ENCODE assay signal across 31 cellular contexts in the genomic region with DNA sequence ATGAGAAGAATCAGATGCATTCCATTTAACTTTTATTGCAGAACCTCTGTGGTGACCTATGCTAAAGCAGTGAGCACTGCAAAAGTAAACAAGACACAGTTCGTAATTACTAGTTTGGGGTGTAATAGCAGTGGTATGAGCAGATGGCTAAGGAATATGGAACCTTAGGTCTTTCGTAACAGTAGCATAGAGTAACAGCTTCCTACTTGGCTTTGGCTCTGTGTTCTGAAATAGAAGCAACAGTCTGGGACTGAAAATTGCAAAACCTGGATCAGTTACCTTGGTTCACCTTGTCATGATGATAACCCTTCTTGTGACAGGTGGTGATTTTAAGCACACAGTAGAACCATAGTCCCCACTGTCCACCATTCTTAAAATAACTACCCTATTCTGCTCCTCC.
DNase-seq lines count a peak whose midpoint lies in the region; ATAC-seq and TF ChIP-seq lines count a peak whose summit lies in the region.
"Had no signal": no experiment of that assay in that cellular context is flagged by ENCODE, and none has a peak within 500 bp of the region (broad histone marks: within the 10 kb centered on the region; RNA-seq: fewer than 3 reads in every experiment).

No MANE protein-coding gene starts in this region.

- no peak for TF ChIP-seq CTCF in fibroblast of villous mesenchyme (IDR thresholded peaks at IDR 0.05; ENCODE audit: insufficient read depth, low read depth, low read length)

- H3K4me3 ChIP-seq in fibroblast of villous mesenchyme (ENCODE audit: low read depth, low read length) (no peak overlapping the region), skeletal muscle cell (ENCODE audit: low read depth, low read length) (no peak overlapping the region)
- H3K4me3 ChIP-seq: esophagus muscularis mucosa, HAP-1, right atrium auricular region, SJSA1, spleen, uterus had no signal

- DNase-seq in H4 (ENCODE audit: low spot score) (peak; percentile 44), SKM-1 treated with dmso at 0.1 percent for 144 hours (lab: John Stamatoyannopoulos, UW; ENCODE audit: unreplicated experiment) (peak; percentile 42), fibroblast of villous mesenchyme (ENCODE audit: low read depth) (peak; percentile 48), skeletal muscle cell (ENCODE audit: low read depth) (peak; percentile 8), GDM1 (lab: John Stamatoyannopoulos, UW) (no peak)
- DNase-seq: ACHN; activated B cell treated with CpG ODN at 0.5 μM for 24 hours; activated CD4-positive, alpha-beta T cell treated with anti-CD3 and anti-CD28 coated beads, Interleukin-2, amount 50 U/mL, for 1 hour; activated naive CD4-positive, alpha-beta T cell; activated naive CD8-positive, alpha-beta T cell treated with anti-CD3 and anti-CD28 coated beads, Interleukin-2, amount 50 U/mL, for 24 hours; activated T-cell treated with anti-CD3 and anti-CD28 coated beads, Interleukin-2, amount 50 U/mL, for 72 hours; CD8-positive, alpha-beta memory T cell; dermis blood vessel endothelial cell; DMS153; endodermal cell; hippocampal formation; Kasumi-1; left cardiac atrium; mammary epithelial cell; NCI-H1436; NCI-H2081 treated with DMSO at 0.1 percent for 48 hours; spleen; stimulated activated naive CD8-positive, alpha-beta T cell treated with anti-CD3 and anti-CD28 coated beads, Interleukin-15, amount 100 ng/mL, for 72 hours; T-cell; uterus had no signal

- ATAC-seq in HG03045 (IDR thresholded peaks at IDR 0.05; ENCODE audit: unreplicated experiment) (no peak), esophagus mucosa (no peak)
- ATAC-seq: activated naive CD8-positive, alpha-beta T cell treated with anti-CD3 and anti-CD28 coated beads, Interleukin-2, amount 50 U/mL, for 24 hours; activated T-cell treated with anti-CD3 and anti-CD28 coated beads, Interleukin-2, amount 50 U/mL, for 72 hours; left cardiac atrium; stimulated activated naive CD8-positive, alpha-beta T cell treated with anti-CD3 and anti-CD28 coated beads, Interleukin-15, amount 100 ng/mL, for 72 hours; T-cell had no signal
